ENCODE assay signal across 1 cellular context in the genomic region with DNA sequence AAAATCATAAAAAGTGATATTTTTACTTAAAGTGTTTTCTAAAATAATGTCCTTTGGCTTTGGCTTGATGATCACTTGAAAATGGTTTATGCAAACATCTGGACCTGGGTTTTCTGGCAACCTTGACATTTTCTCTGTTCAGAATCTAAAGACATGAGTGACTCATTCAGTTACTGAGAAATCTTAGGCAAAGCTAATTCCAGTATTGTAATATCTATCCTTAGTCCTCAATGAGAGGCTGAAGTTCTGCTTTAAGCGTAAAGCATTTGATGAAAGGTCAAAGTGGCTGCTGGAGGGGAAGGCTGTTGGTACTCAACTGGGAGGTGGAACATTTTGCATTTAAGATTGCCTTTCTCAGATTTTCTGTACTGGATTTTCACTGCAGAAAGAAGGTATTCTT.
TF ChIP-seq lines count a peak whose summit lies in the region.

No MANE protein-coding gene starts in this region.

TF ChIP-seq in K562, 482 proteins besides CTCF, POLR2A, EP300 and RAD21 (continued from another document):
- TF ChIP-seq ATF6 (CRISPR knock-in tag; IDR thresholded peaks at IDR 0.05), result no peak
- TF ChIP-seq DEAF1 (CRISPR knock-in tag; IDR thresholded peaks at IDR 0.05), result no peak
- no peak for TF ChIP-seq MNT (conservative IDR thresholded peaks at IDR 0.05)
- TF ChIP-seq KDM1A (IDR thresholded peaks at IDR 0.05), result peak in 1 of 2 experiments; percentile 41; a peak in 1 of 4 replicates
- 0 out of 2 replicates have a peak, but pooled peaks have one; percentile 23 for TF ChIP-seq SMARCA4 (IDR thresholded peaks at IDR 0.05)
- no peak for TF ChIP-seq ZNF696 (CRISPR knock-in tag; conservative IDR thresholded peaks at IDR 0.05)
